1 cellular context compared by ENCODE assay signal in the genomic region with DNA sequence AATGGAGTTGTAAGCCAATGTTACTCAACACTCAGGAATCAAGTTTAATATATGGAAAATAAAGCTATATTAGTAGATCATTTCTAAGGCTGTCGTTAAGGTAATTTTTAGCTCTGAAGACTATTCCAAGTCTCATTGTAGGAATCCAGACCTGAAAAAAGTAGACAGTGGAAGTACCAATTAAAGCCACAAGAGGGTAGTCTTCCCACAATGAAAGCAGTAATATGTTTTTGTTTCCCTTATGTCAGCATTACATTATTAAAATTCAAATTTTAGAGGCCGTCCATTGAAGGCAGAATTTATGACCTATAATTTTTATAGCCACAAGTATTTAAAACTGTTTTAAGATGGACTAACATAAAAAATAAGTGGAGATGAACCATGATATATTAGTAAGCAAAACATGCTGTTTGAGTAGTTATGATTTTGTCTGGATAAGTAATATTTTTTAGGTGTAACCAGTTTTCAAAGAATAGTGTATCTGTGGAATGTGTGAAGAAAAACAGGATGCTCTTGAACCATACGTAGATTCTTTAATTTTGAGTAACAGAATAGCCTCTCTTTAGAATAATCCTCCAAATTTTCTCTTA.
TF ChIP-seq lines count a peak whose summit lies in the region.

No MANE protein-coding gene starts in this region.

TF ChIP-seq in H1, 55 proteins besides CTCF, POLR2A, EP300 and RAD21 (continued from another document):
- TF ChIP-seq, protein P1, sequence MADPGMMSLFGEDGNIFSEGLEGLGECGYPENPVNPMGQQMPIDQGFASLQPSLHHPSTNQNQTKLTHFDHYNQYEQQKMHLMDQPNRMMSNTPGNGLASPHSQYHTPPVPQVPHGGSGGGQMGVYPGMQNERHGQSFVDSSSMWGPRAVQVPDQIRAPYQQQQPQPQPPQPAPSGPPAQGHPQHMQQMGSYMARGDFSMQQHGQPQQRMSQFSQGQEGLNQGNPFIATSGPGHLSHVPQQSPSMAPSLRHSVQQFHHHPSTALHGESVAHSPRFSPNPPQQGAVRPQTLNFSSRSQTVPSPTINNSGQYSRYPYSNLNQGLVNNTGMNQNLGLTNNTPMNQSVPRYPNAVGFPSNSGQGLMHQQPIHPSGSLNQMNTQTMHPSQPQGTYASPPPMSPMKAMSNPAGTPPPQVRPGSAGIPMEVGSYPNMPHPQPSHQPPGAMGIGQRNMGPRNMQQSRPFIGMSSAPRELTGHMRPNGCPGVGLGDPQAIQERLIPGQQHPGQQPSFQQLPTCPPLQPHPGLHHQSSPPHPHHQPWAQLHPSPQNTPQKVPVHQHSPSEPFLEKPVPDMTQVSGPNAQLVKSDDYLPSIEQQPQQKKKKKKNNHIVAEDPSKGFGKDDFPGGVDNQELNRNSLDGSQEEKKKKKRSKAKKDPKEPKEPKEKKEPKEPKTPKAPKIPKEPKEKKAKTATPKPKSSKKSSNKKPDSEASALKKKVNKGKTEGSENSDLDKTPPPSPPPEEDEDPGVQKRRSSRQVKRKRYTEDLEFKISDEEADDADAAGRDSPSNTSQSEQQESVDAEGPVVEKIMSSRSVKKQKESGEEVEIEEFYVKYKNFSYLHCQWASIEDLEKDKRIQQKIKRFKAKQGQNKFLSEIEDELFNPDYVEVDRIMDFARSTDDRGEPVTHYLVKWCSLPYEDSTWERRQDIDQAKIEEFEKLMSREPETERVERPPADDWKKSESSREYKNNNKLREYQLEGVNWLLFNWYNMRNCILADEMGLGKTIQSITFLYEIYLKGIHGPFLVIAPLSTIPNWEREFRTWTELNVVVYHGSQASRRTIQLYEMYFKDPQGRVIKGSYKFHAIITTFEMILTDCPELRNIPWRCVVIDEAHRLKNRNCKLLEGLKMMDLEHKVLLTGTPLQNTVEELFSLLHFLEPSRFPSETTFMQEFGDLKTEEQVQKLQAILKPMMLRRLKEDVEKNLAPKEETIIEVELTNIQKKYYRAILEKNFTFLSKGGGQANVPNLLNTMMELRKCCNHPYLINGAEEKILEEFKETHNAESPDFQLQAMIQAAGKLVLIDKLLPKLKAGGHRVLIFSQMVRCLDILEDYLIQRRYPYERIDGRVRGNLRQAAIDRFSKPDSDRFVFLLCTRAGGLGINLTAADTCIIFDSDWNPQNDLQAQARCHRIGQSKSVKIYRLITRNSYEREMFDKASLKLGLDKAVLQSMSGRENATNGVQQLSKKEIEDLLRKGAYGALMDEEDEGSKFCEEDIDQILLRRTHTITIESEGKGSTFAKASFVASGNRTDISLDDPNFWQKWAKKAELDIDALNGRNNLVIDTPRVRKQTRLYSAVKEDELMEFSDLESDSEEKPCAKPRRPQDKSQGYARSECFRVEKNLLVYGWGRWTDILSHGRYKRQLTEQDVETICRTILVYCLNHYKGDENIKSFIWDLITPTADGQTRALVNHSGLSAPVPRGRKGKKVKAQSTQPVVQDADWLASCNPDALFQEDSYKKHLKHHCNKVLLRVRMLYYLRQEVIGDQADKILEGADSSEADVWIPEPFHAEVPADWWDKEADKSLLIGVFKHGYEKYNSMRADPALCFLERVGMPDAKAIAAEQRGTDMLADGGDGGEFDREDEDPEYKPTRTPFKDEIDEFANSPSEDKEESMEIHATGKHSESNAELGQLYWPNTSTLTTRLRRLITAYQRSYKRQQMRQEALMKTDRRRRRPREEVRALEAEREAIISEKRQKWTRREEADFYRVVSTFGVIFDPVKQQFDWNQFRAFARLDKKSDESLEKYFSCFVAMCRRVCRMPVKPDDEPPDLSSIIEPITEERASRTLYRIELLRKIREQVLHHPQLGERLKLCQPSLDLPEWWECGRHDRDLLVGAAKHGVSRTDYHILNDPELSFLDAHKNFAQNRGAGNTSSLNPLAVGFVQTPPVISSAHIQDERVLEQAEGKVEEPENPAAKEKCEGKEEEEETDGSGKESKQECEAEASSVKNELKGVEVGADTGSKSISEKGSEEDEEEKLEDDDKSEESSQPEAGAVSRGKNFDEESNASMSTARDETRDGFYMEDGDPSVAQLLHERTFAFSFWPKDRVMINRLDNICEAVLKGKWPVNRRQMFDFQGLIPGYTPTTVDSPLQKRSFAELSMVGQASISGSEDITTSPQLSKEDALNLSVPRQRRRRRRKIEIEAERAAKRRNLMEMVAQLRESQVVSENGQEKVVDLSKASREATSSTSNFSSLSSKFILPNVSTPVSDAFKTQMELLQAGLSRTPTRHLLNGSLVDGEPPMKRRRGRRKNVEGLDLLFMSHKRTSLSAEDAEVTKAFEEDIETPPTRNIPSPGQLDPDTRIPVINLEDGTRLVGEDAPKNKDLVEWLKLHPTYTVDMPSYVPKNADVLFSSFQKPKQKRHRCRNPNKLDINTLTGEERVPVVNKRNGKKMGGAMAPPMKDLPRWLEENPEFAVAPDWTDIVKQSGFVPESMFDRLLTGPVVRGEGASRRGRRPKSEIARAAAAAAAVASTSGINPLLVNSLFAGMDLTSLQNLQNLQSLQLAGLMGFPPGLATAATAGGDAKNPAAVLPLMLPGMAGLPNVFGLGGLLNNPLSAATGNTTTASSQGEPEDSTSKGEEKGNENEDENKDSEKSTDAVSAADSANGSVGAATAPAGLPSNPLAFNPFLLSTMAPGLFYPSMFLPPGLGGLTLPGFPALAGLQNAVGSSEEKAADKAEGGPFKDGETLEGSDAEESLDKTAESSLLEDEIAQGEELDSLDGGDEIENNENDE (IDR thresholded peaks at IDR 0.05; ENCODE audit: insufficient replicate concordance, low read length): no peak
- no peak for TF ChIP-seq ASH2L (IDR thresholded peaks at IDR 0.05; ENCODE audit: low read length)
- TF ChIP-seq, protein P2, sequence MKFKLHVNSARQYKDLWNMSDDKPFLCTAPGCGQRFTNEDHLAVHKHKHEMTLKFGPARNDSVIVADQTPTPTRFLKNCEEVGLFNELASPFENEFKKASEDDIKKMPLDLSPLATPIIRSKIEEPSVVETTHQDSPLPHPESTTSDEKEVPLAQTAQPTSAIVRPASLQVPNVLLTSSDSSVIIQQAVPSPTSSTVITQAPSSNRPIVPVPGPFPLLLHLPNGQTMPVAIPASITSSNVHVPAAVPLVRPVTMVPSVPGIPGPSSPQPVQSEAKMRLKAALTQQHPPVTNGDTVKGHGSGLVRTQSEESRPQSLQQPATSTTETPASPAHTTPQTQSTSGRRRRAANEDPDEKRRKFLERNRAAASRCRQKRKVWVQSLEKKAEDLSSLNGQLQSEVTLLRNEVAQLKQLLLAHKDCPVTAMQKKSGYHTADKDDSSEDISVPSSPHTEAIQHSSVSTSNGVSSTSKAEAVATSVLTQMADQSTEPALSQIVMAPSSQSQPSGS (IDR thresholded peaks at IDR 0.05; ENCODE audit: low read length): no peak
- no peak for TF ChIP-seq HDAC6 (IDR thresholded peaks at IDR 0.05; ENCODE audit: low read depth, low read length)
